Comparison of ENCODE assay signal across 34 cellular contexts in the genomic region with DNA sequence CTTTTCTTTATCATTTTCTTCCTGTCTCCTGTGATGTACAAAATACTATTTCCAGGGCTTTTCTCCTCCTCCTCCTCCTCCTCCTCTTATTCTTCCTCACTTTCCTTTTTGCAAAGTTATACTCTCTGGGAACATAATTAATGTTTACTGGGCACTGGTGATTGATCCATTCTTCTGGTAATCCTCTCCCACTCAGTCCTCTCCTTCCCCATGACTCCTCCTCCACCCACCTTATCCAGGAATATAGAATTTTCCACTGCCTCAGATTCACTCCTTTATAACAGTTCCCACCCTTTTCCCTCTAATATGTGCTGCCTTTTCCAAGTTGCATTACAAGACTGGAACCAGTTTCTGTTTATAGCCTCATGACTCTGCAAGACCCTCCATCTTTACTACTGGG.
"Had no signal": no experiment of that assay in that cellular context is flagged by ENCODE, and none has a peak within 500 bp of the region (broad histone marks: within the 10 kb centered on the region; RNA-seq: fewer than 3 reads in every experiment).

No MANE protein-coding gene starts in this region.

- H3K27ac ChIP-seq: KMS-11 had no signal

- H3K36me3 ChIP-seq: MG63 had no signal

- H3K9me3 ChIP-seq: MG63 had no signal

- H3K4me3 ChIP-seq: MG63 had no signal

- DNase-seq: Karpas-422, Kasumi-1, KG1, MG63, MM.1S, MV-4-11, NCI-H1048, NCI-H1092, NCI-H1092 treated with DMSO at 0.1 percent for 48 hours, NCI-H1105, NCI-H1105 treated with DMSO at 0.1 percent for 48 hours, NCI-H1417, NCI-H1417 treated with DMSO at 0.1 percent for 48 hours, NCI-H1436, NCI-H1436 treated with DMSO at 0.1 percent for 48 hours, NCI-H146, NCI-H1694, NCI-H1694 treated with DMSO at 0.1 percent for 48 hours, NCI-H187, NCI-H187 treated with DMSO at 0.1 percent for 48 hours, NCI-H1930, NCI-H2029, NCI-H2029 treated with DMSO at 0.1 percent for 48 hours, NCI-H2081, NCI-H2081 treated with DMSO at 0.1 percent for 48 hours, NCI-H2107, NCI-H2171, NCI-H2171 treated with DMSO at 0.1 percent for 48 hours, NCI-H2227 treated with DMSO at 0.1 percent for 48 hours, NCI-H226, NCI-H345, NCI-H446, NCI-H446 treated with DMSO at 0.1 percent for 48 hours had no signal
